In the genomic region with DNA sequence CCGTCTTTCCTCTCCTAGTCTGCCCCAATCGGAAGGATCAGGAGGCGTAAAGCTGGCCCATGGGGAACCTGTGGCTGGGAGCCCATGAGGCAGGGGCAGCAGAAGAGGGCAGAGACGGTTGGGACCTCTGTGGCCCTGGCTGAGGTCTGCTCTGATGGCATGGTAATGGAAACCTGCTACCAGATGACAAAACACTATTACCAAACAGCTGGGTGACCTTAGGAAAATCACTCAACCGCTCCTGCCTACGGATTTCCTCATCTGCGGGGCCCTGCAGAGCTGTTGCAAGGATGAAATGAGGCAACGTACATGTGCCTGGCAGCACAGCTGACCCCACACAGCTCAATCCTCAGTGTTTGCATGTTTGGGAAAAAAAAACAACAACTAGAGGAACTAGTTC, we compare ENCODE assay signal across 11 cellular contexts. TPM values are rescaled to one million over a fixed set of nuclear protein-coding genes. Genes with fewer than 3 reads are reported as not detected.
A peak's percentile ranks its signal among the peaks of the same experiment; 100 is the strongest.
DNase-seq lines count a peak whose midpoint lies in the region; ATAC-seq and TF ChIP-seq lines count a peak whose summit lies in the region.
"Had no signal": no experiment of that assay in that cellular context is flagged by ENCODE, and none has a peak within 500 bp of the region (broad histone marks: within the 10 kb centered on the region; RNA-seq: fewer than 3 reads in every experiment).

No MANE protein-coding gene starts in this region.

- H4K20me1 ChIP-seq in osteoblast (ENCODE audit: insufficient read depth, low read length), result peaks cover 37% of the 10 kb centered on the region
- H4K20me1 ChIP-seq in GM23338 (replicated peaks; ENCODE audit: insufficient read depth), result no peaks in the 10 kb centered on the region

- H3K4me3 Mint-ChIP-seq in endothelial cell (ENCODE audit: unreplicated experiment), result no peak overlapping the region
- H3K4me3 Mint-ChIP-seq in GM23338, result no peak overlapping the region

- H3K4me2 ChIP-seq in osteoblast (ENCODE audit: insufficient read depth, low read length) (no peak overlapping the region), GM23338 (no peak overlapping the region)

- H3K9me3 Mint-ChIP-seq in endothelial cell (ENCODE audit: unreplicated experiment) (no peaks in the 10 kb centered on the region), GM23338 (no peaks in the 10 kb centered on the region; the same call in 2 of the 3 replicates)

- H3K27me3 ChIP-seq in osteoblast (ENCODE audit: insufficient read depth, low read length) (no peaks in the 10 kb centered on the region), GM23338 (ENCODE audit: insufficient read depth) (peaks cover 3% of the 10 kb centered on the region)

- ATAC-seq in HG03342 (IDR thresholded peaks at IDR 0.05; ENCODE audit: unreplicated experiment) (no peak), GM23338 (no peak)

- H3K9me2 ChIP-seq in GM23338 (ENCODE audit: insufficient read depth), result no peaks in the 10 kb centered on the region

- H3K27ac ChIP-seq in coronary artery (peak overlapping the region in 1 of 2 donors; percentile 59), osteoblast (ENCODE audit: low read depth, low read length) (no peak overlapping the region), GM23338 (ENCODE audit: low read depth) (no peak overlapping the region)

- no peak for TF ChIP-seq CTCF in coronary artery (IDR thresholded peaks at IDR 0.05)
- TF ChIP-seq CTCF in osteoblast (IDR thresholded peaks at IDR 0.05; ENCODE audit: extremely low read depth, low read depth, low read length), result no peak
- no peak for TF ChIP-seq CTCF in endothelial cell (IDR thresholded peaks at IDR 0.05; ENCODE audit: unreplicated experiment)
- TF ChIP-seq CTCF in GM23338 (conservative IDR thresholded peaks at IDR 0.05; ENCODE audit: low read depth in 2 of 2), result no peak

- H3K27ac Mint-ChIP-seq in endothelial cell (ENCODE audit: unreplicated experiment), result no peak overlapping the region
- no peak overlapping the region for H3K27ac Mint-ChIP-seq in GM23338

- no peaks in the 10 kb centered on the region for H3F3A ChIP-seq in GM23338 (replicated peaks; ENCODE audit: low read depth)

- no peak overlapping the region for H2AFZ ChIP-seq in osteoblast (ENCODE audit: low read length)
- no peak overlapping the region for H2AFZ ChIP-seq in GM23338

- no peak overlapping the region for H3K4me3 ChIP-seq in coronary artery
- H3K4me3 ChIP-seq in osteoblast (ENCODE audit: insufficient read depth, low read length), result no peak overlapping the region
- no peak overlapping the region for H3K4me3 ChIP-seq in GM23338

- H3K9me3 ChIP-seq in osteoblast (ENCODE audit: low read depth, low read length), result no peaks in the 10 kb centered on the region

- H3K4me1 ChIP-seq in osteoblast (ENCODE audit: insufficient read depth, low read length) (peaks cover 5% of the 10 kb centered on the region), GM23338 (ENCODE audit: insufficient read depth) (no peaks in the 10 kb centered on the region)

- H3K36me3 ChIP-seq in osteoblast (ENCODE audit: insufficient read depth, low read length) (peaks cover 9% of the 10 kb centered on the region), GM23338 (ENCODE audit: insufficient read depth) (no peaks in the 10 kb centered on the region)

- H3K36me3 Mint-ChIP-seq in endothelial cell (ENCODE audit: low read depth, unreplicated experiment), result no peaks in the 10 kb centered on the region
- H3K36me3 Mint-ChIP-seq in GM23338 (ENCODE audit: low read depth), result peaks cover 3% of the 10 kb centered on the region; the same call in 1 of the 3 replicates

- H3K27me3 Mint-ChIP-seq in endothelial cell (ENCODE audit: unreplicated experiment) (peaks cover 7% of the 10 kb centered on the region), GM23338 (ENCODE audit: insufficient read depth, low read depth, poor library complexity) (peaks cover 10% of the 10 kb centered on the region)

- H3K79me2 ChIP-seq in osteoblast (ENCODE audit: insufficient read depth, low read length) (peaks cover 35% of the 10 kb centered on the region), GM23338 (replicated peaks; ENCODE audit: insufficient read depth) (no peaks in the 10 kb centered on the region)

- H3K4me1 Mint-ChIP-seq in endothelial cell (ENCODE audit: unreplicated experiment) (no peaks in the 10 kb centered on the region), GM23338 (no peaks in the 10 kb centered on the region)

- peak; percentile 92 for DNase-seq in CD1c-positive myeloid dendritic cell (ENCODE audit: extremely low spot score)
- peak; percentile 97 for DNase-seq in NOMO-1 treated with DMSO at 0.1 percent for 48 hours (lab: John Stamatoyannopoulos, UW; ENCODE audit: unreplicated experiment)
- peak; percentile 73 for DNase-seq in coronary artery (ENCODE audit: low spot score)
- DNase-seq in osteoblast (ENCODE audit: insufficient read length, low spot score, missing footprints), result peak; percentile 45
- DNase-seq in GOT3 (lab: John Stamatoyannopoulos, UW), result no peak
- no peak for DNase-seq in endothelial cell (ENCODE audit: low spot score)
- no peak for DNase-seq in GM23338 (ENCODE audit: low spot score)
- DNase-seq: activated naive CD4-positive, alpha-beta T cell; Right ventricle myocardium superior had no signal

TF ChIP-seq in GM23338, 12 proteins besides CTCF, POLR2A, EP300 and RAD21 (continues in another document):
- TF ChIP-seq STAT1 (IDR thresholded peaks at IDR 0.05; ENCODE audit: unreplicated experiment) (no peak), POLR2AphosphoS5 (IDR thresholded peaks at IDR 0.05; ENCODE audit: low read depth) (no peak), ZNF331 (CRISPR knock-in tag; IDR thresholded peaks at IDR 0.05; ENCODE audit: low read depth) (no peak), EZH2 (IDR thresholded peaks at IDR 0.05; ENCODE audit: low read depth, unreplicated experiment) (no peak), NANOG (IDR thresholded peaks at IDR 0.05; ENCODE audit: borderline replicate concordance) (no peak), ZNF114 (CRISPR knock-in tag; IDR thresholded peaks at IDR 0.05) (no peak), CREB1 (CRISPR knock-in tag; IDR thresholded peaks at IDR 0.05; ENCODE audit: low read depth) (no peak), EZH2phosphoT487 (IDR thresholded peaks at IDR 0.05; ENCODE audit: unreplicated experiment) (no peak)
- TF ChIP-seq, protein P1, sequence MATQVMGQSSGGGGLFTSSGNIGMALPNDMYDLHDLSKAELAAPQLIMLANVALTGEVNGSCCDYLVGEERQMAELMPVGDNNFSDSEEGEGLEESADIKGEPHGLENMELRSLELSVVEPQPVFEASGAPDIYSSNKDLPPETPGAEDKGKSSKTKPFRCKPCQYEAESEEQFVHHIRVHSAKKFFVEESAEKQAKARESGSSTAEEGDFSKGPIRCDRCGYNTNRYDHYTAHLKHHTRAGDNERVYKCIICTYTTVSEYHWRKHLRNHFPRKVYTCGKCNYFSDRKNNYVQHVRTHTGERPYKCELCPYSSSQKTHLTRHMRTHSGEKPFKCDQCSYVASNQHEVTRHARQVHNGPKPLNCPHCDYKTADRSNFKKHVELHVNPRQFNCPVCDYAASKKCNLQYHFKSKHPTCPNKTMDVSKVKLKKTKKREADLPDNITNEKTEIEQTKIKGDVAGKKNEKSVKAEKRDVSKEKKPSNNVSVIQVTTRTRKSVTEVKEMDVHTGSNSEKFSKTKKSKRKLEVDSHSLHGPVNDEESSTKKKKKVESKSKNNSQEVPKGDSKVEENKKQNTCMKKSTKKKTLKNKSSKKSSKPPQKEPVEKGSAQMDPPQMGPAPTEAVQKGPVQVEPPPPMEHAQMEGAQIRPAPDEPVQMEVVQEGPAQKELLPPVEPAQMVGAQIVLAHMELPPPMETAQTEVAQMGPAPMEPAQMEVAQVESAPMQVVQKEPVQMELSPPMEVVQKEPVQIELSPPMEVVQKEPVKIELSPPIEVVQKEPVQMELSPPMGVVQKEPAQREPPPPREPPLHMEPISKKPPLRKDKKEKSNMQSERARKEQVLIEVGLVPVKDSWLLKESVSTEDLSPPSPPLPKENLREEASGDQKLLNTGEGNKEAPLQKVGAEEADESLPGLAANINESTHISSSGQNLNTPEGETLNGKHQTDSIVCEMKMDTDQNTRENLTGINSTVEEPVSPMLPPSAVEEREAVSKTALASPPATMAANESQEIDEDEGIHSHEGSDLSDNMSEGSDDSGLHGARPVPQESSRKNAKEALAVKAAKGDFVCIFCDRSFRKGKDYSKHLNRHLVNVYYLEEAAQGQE (IDR thresholded peaks at IDR 0.05; ENCODE audit: unreplicated experiment), result no peak

RNA-seq across cellular contexts. Expression of a gene that starts 4.6 kb away (rescaled TPM):
- total RNA-seq in osteoblast (15.3 and 18.1 TPM in 2 replicates), endothelial cell (ENCODE audit: unreplicated experiment) (3.4 TPM)
- 12.5 and 16.1 TPM in 2 replicates for total RNA-seq in GM23338 (2014; rRNA removed; shearing (Covaris generic))
- polyA plus RNA-seq in GM23338 (2016; fragmentation: Nextera tagmentation; extraction: Ambion mirVana), result 3.1 TPM in 2 replicates

RNA-seq across cellular contexts. Expression of a gene that starts 10.7 kb away (rescaled TPM):
- total RNA-seq in osteoblast (not detected in 2 replicates), endothelial cell (ENCODE audit: unreplicated experiment) (not detected)
- 3.3 and 5.1 TPM in 2 replicates for total RNA-seq in GM23338 (2014; rRNA removed; shearing (Covaris generic))
- polyA plus RNA-seq in GM23338 (2016; fragmentation: Nextera tagmentation; extraction: Ambion mirVana), result 1.4 and 1.5 TPM in 2 replicates
- total RNA-seq: glomerular endothelial cell, Right ventricle myocardium superior had no signal

RNA-seq across cellular contexts. Expression of a gene that starts 55.6 kb away (rescaled TPM):
- total RNA-seq in osteoblast, result 27.4 and 27.9 TPM in 2 replicates
- 38.6 TPM for total RNA-seq in endothelial cell (ENCODE audit: unreplicated experiment)
- 37.8 and 70.8 TPM in 2 replicates for total RNA-seq in GM23338 (2014; rRNA removed; shearing (Covaris generic))
- 73.2 and 74.8 TPM in 2 replicates for polyA plus RNA-seq in GM23338 (2016; fragmentation: Nextera tagmentation; extraction: Ambion mirVana)

RNA-seq across cellular contexts. Expression of a gene that starts 57.6 kb away (rescaled TPM):
- 1.1 and 1.5 TPM in 2 replicates for total RNA-seq in osteoblast
- 1.2 TPM for total RNA-seq in endothelial cell (ENCODE audit: unreplicated experiment)
- 0.49 TPM in 1 of 2 replicates, not detected in the other for total RNA-seq in GM23338 (2014; rRNA removed; shearing (Covaris generic))
- 1.2 and 2.4 TPM in 2 replicates for polyA plus RNA-seq in GM23338 (2016; fragmentation: Nextera tagmentation; extraction: Ambion mirVana)
- total RNA-seq: glomerular endothelial cell, Right ventricle myocardium superior had no signal

Comparison
In these comparisons a context has a peak if more than half of its experiments do, and no peak if none do; other contexts are left out.
1. DNase-seq: peak in CD1c-positive myeloid dendritic cell (single experiment), NOMO-1 treated with DMSO at 0.1 percent for 48 hours (single experiment), coronary artery (single experiment) and osteoblast (single experiment); none in GOT3 (single experiment), endothelial cell (single experiment) and GM23338 (single experiment).